Comparison of ENCODE assay signal across 11 cellular contexts in genomic region chr14:68384335-68384734, GRCh38.
DNase-seq lines count a peak whose midpoint lies in the region; ATAC-seq, FAIRE-seq and TF ChIP-seq lines count a peak whose summit lies in the region.
"Had no signal": no experiment of that assay in that cellular context is flagged by ENCODE, and none has a peak within 500 bp of the region (broad histone marks: within the 10 kb centered on the region; RNA-seq: fewer than 3 reads in every experiment).

No MANE protein-coding gene starts in this region.

- intact Hi-C loops in IMR-90 (cut with micrococcal nuclease) (no loop called here), ascending aorta (cut with DNase I) (no loop called here), kidney (cut with DNase I) (no loop called here)

- no peak overlapping the region for H3K18ac ChIP-seq in IMR-90 (ENCODE audit: low read depth, low read length)

- 0 out of 4 replicates have a peak overlapping the region, but pooled peaks of 1 of the 2 experiments have one; percentile 3 for H4K8ac ChIP-seq in IMR-90 (ENCODE audit: low read depth in 2 of 2, low read length in 2 of 2)

- POLR2A ChIA-PET in IMR-90 (lab: Charles Lee; ENCODE audit: unreplicated experiment), result no interaction called here

- H3K4me1 ChIP-seq in IMR-90 (ENCODE audit: control insufficient read depth, insufficient read depth, low read length) (peaks cover 6% of the 10 kb centered on the region; the same call in 1 of the 2 replicates), ascending aorta (peaks cover 4 to 32% of the 10 kb centered on the region in 2 donors), kidney (ENCODE audit: control insufficient read depth in 1 of 2, insufficient read depth in 1 of 2, low read depth in 1 of 2, low read length in 2 of 2) (peaks cover 0 to 2% of the 10 kb centered on the region in 2 donors), stomach smooth muscle (ENCODE audit: control insufficient read depth, insufficient read depth, low read length) (peaks cover 31% of the 10 kb centered on the region), foreskin keratinocyte (peaks cover 7% of the 10 kb centered on the region)

- in situ Hi-C loops in IMR-90 (cut with MboI; ENCODE audit: low sequenced_read_pairs), result no loop called here

- peak overlapping the region; percentile 5 for H2AFZ ChIP-seq in IMR-90 (replicated peaks; ENCODE audit: low read length, poor library complexity)

- no peaks in the 10 kb centered on the region for H3K27me3 ChIP-seq in IMR-90 (ENCODE audit: control insufficient read depth, insufficient read depth, low read length)
- no peaks in the 10 kb centered on the region for H3K27me3 ChIP-seq in ascending aorta
- no peaks in the 10 kb centered on the region for H3K27me3 ChIP-seq in stomach smooth muscle (ENCODE audit: control insufficient read depth in 1 of 2, insufficient read depth in 2 of 2, low read length in 2 of 2)
- no peaks in the 10 kb centered on the region for H3K27me3 ChIP-seq in foreskin keratinocyte

- ATAC-seq in IMR-90 (ENCODE audit: low read depth) (no peak), foreskin keratinocyte (no peak), HG03280 (IDR thresholded peaks at IDR 0.05; ENCODE audit: unreplicated experiment) (no peak)

- no peaks in the 10 kb centered on the region for H4K20me1 ChIP-seq in IMR-90 (ENCODE audit: insufficient read depth, low read length)

- H3K4ac ChIP-seq in IMR-90 (ENCODE audit: low read depth, low read length), result peak overlapping the region; percentile 36; the same call in 1 of the 2 replicates

- H3K27ac ChIP-seq in IMR-90 (ENCODE audit: insufficient read depth, low read length) (peak overlapping the region; percentile 4; the same call in 1 of the 2 replicates), ascending aorta (peak overlapping the region; percentile 77 to 81), kidney (ENCODE audit: low read depth in 2 of 2, low read length in 2 of 2) (peak overlapping the region; percentile 7 to 64), stomach smooth muscle (ENCODE audit: low read length) (peak overlapping the region; percentile 72), foreskin keratinocyte (no peak overlapping the region)

- FAIRE-seq in kidney (lab: Jason Lieb, UNC), result no peak

- CTCF ChIA-PET in IMR-90 (lab: Yijun Ruan, JAX), result interaction anchor here (0.7 kb wide), 1 partner anchor 10 kb away, joined by 4 read pairs; no protein-coding TSS in a partner anchor

- BruUV-seq in IMR-90 (replicated peaks; lab: Mats Ljungman, UMichigan), result no TSS peak

- H3K4me2 ChIP-seq in IMR-90 (ENCODE audit: low read depth, low read length), result no peak overlapping the region

- H3K9me3 ChIP-seq in IMR-90 (ENCODE audit: control insufficient read depth, insufficient read depth, low read length) (no peaks in the 10 kb centered on the region), ascending aorta (no peaks in the 10 kb centered on the region), kidney (ENCODE audit: control insufficient read depth in 1 of 2, low read length in 2 of 2) (no peaks in the 10 kb centered on the region), stomach smooth muscle (ENCODE audit: control insufficient read depth in 2 of 2, low read length in 2 of 2) (no peaks in the 10 kb centered on the region)

- DNase-seq in IMR-90 (no peak), ascending aorta (ENCODE audit: low spot score in 2 of 2) (peak; percentile 44 to 83), kidney (no peak), NCI-H1105 treated with DMSO at 0.1 percent for 48 hours (lab: John Stamatoyannopoulos, UW) (no peak), foreskin keratinocyte (no peak)
- no peak for DNase-seq in activated naive CD4-positive, alpha-beta T cell (lab: John Stamatoyannopoulos, UW)
- DNase-seq: activated T-cell treated with anti-CD3 and anti-CD28 coated beads, Interleukin-2, amount 50 U/mL, for 1 hour; NCI-H1436 treated with DMSO at 0.1 percent for 48 hours; stimulated activated CD4-positive, alpha-beta T cell treated with anti-CD3 and anti-CD28 coated beads, Interleukin-2, amount 100 ng/mL, for 48 hours had no signal

- H2BK20ac ChIP-seq in IMR-90 (ENCODE audit: low read depth, low read length), result 0 out of 2 replicates have a peak overlapping the region, but pooled peaks have one; percentile 21

- dilution Hi-C loops in IMR-90 (cut with HindIII; ENCODE audit: low sequenced_read_pairs, unreplicated experiment), result no loop called here

- no peak overlapping the region for H3K56ac ChIP-seq in IMR-90 (ENCODE audit: extremely low read depth, insufficient read depth, low read length)

- TF ChIP-seq CTCF in IMR-90 (conservative IDR thresholded peaks at IDR 0.05; ENCODE audit: low read depth, low read length) (no peak), ascending aorta (IDR thresholded peaks at IDR 0.05) (no peak), kidney (IDR thresholded peaks at IDR 0.05; ENCODE audit: borderline replicate concordance, extremely low read depth, insufficient read depth) (no peak), foreskin keratinocyte (conservative IDR thresholded peaks at IDR 0.05) (no peak)

- no peaks in the 10 kb centered on the region for H3K79me1 ChIP-seq in IMR-90 (ENCODE audit: low read depth in 1 of 2, low read length in 2 of 2)

- H3K9ac ChIP-seq in IMR-90 (ENCODE audit: low read depth, low read length), result no peak overlapping the region
- no peak overlapping the region for H3K9ac ChIP-seq in kidney (ENCODE audit: low read length in 2 of 2)
- peak overlapping the region; percentile 6 to 22 for H3K9ac ChIP-seq in stomach smooth muscle (ENCODE audit: low read length in 2 of 2)

- peak overlapping the region; percentile 23; the same call in 1 of the 2 replicates for H3K23ac ChIP-seq in IMR-90 (ENCODE audit: low read depth, low read length)

- no peak overlapping the region for H4K91ac ChIP-seq in IMR-90 (ENCODE audit: insufficient read depth, low read depth, low read length)

- no CpG with 5 or more reads among the region's 6 CpGs for WGBS in IMR-90 (ENCODE audit: extremely low coverage in 2 of 2, insufficient read length in 1 of 2), 2 experiments

- no peak overlapping the region for H4K5ac ChIP-seq in IMR-90 (ENCODE audit: low read depth, low read length)

- no peak for TF ChIP-seq POLR2A in IMR-90 (IDR thresholded peaks at IDR 0.05; ENCODE audit: low read depth, low read length)

- H2BK15ac ChIP-seq in IMR-90 (ENCODE audit: low read depth, low read length), result no peak overlapping the region

- H2BK5ac ChIP-seq in IMR-90 (ENCODE audit: low read depth, low read length, poor library complexity, severe bottlenecking), result no peak overlapping the region

- H2AK5ac ChIP-seq in IMR-90 (ENCODE audit: low read depth, low read length), result no peak overlapping the region

- H3K36me3 ChIP-seq in IMR-90 (ENCODE audit: control insufficient read depth, insufficient read depth, low read length) (no peaks in the 10 kb centered on the region), ascending aorta (no peaks in the 10 kb centered on the region), kidney (ENCODE audit: control insufficient read depth in 1 of 2, insufficient read depth in 2 of 2, low read length in 2 of 2) (no peaks in the 10 kb centered on the region), stomach smooth muscle (ENCODE audit: control insufficient read depth in 2 of 2, insufficient read depth in 2 of 2, low read length in 2 of 2) (no peaks in the 10 kb centered on the region)

- no peak for TF ChIP-seq RAD21 in IMR-90 (IDR thresholded peaks at IDR 0.05; ENCODE audit: low read length)

- no peak overlapping the region for H2BK120ac ChIP-seq in IMR-90 (ENCODE audit: low read depth, low read length)

- H3K9me1 ChIP-seq in IMR-90 (ENCODE audit: insufficient read depth, low read length), result peaks cover 6% of the 10 kb centered on the region

- H2AK9ac ChIP-seq in IMR-90 (replicated peaks; ENCODE audit: low read depth, low read length, poor library complexity), result peak overlapping the region; percentile 60

- H3K14ac ChIP-seq in IMR-90 (replicated peaks; ENCODE audit: low read depth, low read length), result peak overlapping the region; percentile 37

- H3K4me3 ChIP-seq in IMR-90 (ENCODE audit: insufficient read depth, low read depth, low read length) (no peak overlapping the region), ascending aorta (no peak overlapping the region), kidney (ENCODE audit: low read length in 2 of 2) (no peak overlapping the region), stomach smooth muscle (ENCODE audit: low read length in 2 of 2) (peak overlapping the region in 1 of 2 donors; percentile 9)

TF ChIP-seq in IMR-90, 13 proteins besides CTCF, POLR2A, EP300 and RAD21:
- no peak for TF ChIP-seq MAZ (IDR thresholded peaks at IDR 0.05; ENCODE audit: borderline replicate concordance, low read depth, low read length)
- TF ChIP-seq CEBPB (IDR thresholded peaks at IDR 0.05; ENCODE audit: low read depth, low read length), result peak; percentile 94

Comparison
In these comparisons a context has a peak if more than half of its experiments do, and no peak if none do; other contexts are left out.
1. DNase-seq: peak in ascending aorta (2 of 2); none in IMR-90 (single experiment), kidney (single experiment), NCI-H1105 treated with DMSO at 0.1 percent for 48 hours (single experiment), foreskin keratinocyte (0 of 2) and activated naive CD4-positive, alpha-beta T cell (0 of 4).
2. H3K9ac ChIP-seq: peak in stomach smooth muscle (2 of 2); none in IMR-90 (single experiment) and kidney (0 of 2).